Comparison of ENCODE assay signal across 2 cellular contexts in the genomic region with DNA sequence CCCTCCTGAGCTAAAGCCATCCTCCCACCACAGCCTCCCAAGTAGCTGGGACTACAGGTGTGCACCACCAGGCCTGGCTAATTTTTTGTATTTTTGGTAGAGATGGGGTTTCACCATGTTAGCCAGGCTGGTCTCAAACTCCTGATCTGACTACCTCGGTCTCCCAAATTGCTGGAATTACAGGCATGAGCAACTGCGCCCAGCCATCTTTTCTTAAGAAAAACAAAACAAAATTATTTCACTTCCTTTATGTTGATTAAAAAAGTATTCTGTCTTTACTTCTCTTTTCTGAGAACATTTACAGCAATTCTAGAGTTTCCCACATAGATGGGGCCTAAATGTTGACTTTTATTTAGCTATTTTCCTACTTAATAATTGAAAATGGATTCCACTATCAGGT. TPM values are rescaled to one million over a fixed set of nuclear protein-coding genes. Genes with fewer than 3 reads are reported as not detected.
"Had no signal": no experiment of that assay in that cellular context is flagged by ENCODE, and none has a peak within 500 bp of the region (broad histone marks: within the 10 kb centered on the region; RNA-seq: fewer than 3 reads in every experiment).

No MANE protein-coding gene starts in this region.

RNA-seq across cellular contexts. Expression of a gene that starts 36.4 kb away (rescaled TPM):
- total RNA-seq: HepG2 had no signal
- polyA plus RNA-seq: IgD-negative memory B cell had no signal
